In the genomic region with DNA sequence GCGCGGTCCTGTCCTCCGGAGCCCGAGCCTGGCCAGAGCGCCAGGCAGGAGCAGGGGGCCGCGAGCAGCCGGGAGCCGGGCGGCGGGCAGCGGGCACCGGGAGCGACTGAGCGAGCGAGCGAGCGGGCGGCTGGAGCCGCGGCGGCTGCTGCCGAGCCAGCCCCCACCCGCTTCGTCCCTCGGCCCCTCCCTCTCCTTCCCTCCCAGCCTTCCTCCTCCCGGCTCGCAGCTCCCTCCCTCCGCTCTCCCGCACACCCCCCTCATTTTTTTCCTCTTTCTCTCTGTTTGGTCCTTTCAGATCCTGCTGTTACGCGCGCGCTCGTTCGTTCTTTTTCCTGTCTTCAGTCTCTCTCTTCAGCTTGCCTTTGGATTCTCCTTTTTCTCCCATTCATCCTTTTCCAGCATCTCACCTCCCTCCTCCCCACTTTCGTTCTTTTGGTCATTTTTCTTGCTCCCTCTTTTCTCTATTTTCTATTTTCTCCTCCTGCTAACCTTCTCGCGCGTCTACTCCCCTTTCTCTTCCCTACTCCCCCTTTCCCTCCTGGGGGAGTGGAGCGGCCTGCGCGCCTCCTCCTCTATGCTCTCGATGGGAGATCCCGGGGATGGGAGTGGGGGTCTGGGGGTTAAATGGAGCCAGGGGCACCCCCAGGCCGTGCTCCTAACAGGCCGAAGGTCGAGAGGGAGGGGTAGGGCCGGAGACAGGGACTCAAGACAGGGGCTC, we compare ENCODE assay signal across 8 cellular contexts. TPM values are rescaled to one million over a fixed set of nuclear protein-coding genes. Genes with fewer than 3 reads are reported as not detected.
A peak's percentile ranks its signal among the peaks of the same experiment; 100 is the strongest.
DNase-seq lines count a peak whose midpoint lies in the region; ATAC-seq and TF ChIP-seq lines count a peak whose summit lies in the region.

A gene (minus strand): TSS at position 108 of the 721 bp plus-strand sequence. CDS start 125,347 bp downstream, outside the sequence.

- peak within 1 kb of the TSS; percentile 39 for H3K9ac ChIP-seq in H9 (ENCODE audit: extremely low read depth, insufficient read length, low read length)

- H3K4me3 ChIP-seq in SJCRH30 (peak within 1 kb of the TSS; percentile 63), epithelial cell of esophagus (ENCODE audit: low read length) (peak within 1 kb of the TSS; percentile 46), vagina (peak within 1 kb of the TSS; percentile 40 to 53)

- H3K4me1 Mint-ChIP-seq in H9, result peaks cover 33 to 43% of the 10 kb centered on the region in 2 experiments

- no peak within 1 kb of the TSS for H3K18ac ChIP-seq in H9 (ENCODE audit: insufficient read length, low read depth, low read length)

- no peaks in the 10 kb centered on the region for H3K36me3 Mint-ChIP-seq in H9 (ENCODE audit: insufficient read depth in 1 of 3, low read depth in 3 of 3)

- H3K4ac ChIP-seq in H9 (ENCODE audit: low read depth, low read length), result no peak within 1 kb of the TSS

- H3K27me3 ChIP-seq in H9 (ENCODE audit: insufficient read depth, low read length) (peaks cover 41% of the 10 kb centered on the region), SJCRH30 (no peaks in the 10 kb centered on the region), vagina (no peaks in the 10 kb centered on the region)

- no peak within 1 kb of the TSS for H4K8ac ChIP-seq in H9 (replicated peaks; ENCODE audit: insufficient read length, low read depth, low read length)

- peaks cover 90% of the 10 kb centered on the region for H3K27me3 Mint-ChIP-seq in H9 (ENCODE audit: low read depth)

- peaks cover 2% of the 10 kb centered on the region for H4K20me1 ChIP-seq in H9 (ENCODE audit: control insufficient read depth, insufficient read depth, insufficient read length)

- H3K4me3 Mint-ChIP-seq in H9, result peak within 1 kb of the TSS; percentile 75 to 95

- H3T11ph ChIP-seq in H9 (ENCODE audit: low read length), result no peak within 1 kb of the TSS

- H3K4me1 ChIP-seq in H9 (ENCODE audit: insufficient read depth, low read length), result no peaks in the 10 kb centered on the region
- H3K4me1 ChIP-seq in SJCRH30, result peaks cover 8% of the 10 kb centered on the region
- H3K4me1 ChIP-seq in vagina, result peaks cover 34% of the 10 kb centered on the region

- no peak for TF ChIP-seq POLR2A in vagina (IDR thresholded peaks at IDR 0.05)

- H4K5ac ChIP-seq in H9 (ENCODE audit: insufficient read length, low read depth, low read length), result no peak within 1 kb of the TSS

- H3K27ac ChIP-seq in H9 (ENCODE audit: insufficient read length, low read depth, low read length) (no peak within 1 kb of the TSS), SJCRH30 (no peak within 1 kb of the TSS; the same call in 1 of the 2 replicates), vagina (no peak within 1 kb of the TSS)

- H2BK20ac ChIP-seq in H9 (ENCODE audit: low read depth, low read length, poor library complexity, severe bottlenecking), result no peak within 1 kb of the TSS

- TF ChIP-seq CTCF in H9 (conservative IDR thresholded peaks at IDR 0.05) (no peak), epithelial cell of esophagus (IDR thresholded peaks at IDR 0.05; ENCODE audit: insufficient read depth, low read depth, low read length, missing control alignments) (no peak), vagina (IDR thresholded peaks at IDR 0.05) (no peak)

- no peak for ATAC-seq in activated CD4-positive, CD25-positive, alpha-beta regulatory T cell treated with anti-CD3 and anti-CD28 coated beads, Interleukin-2, amount 50 U/mL, for 24 hours

- no peak within 1 kb of the TSS for H3K14ac ChIP-seq in H9 (ENCODE audit: insufficient read depth, low read length)

- H3K9me3 ChIP-seq in H9 (ENCODE audit: control insufficient read depth, low read depth, low read length), result no peaks in the 10 kb centered on the region
- no peaks in the 10 kb centered on the region for H3K9me3 ChIP-seq in SJCRH30 (replicated peaks)
- no peaks in the 10 kb centered on the region for H3K9me3 ChIP-seq in vagina

- H2AK5ac ChIP-seq in H9 (ENCODE audit: insufficient read length, low read length), result no peak within 1 kb of the TSS

- H3K4me2 ChIP-seq in H9 (ENCODE audit: insufficient read depth, insufficient read length, low read length), result peak within 1 kb of the TSS; percentile 87

- H3K56ac ChIP-seq in H9 (ENCODE audit: insufficient read length, low read depth, low read length), result no peak within 1 kb of the TSS

- no peaks in the 10 kb centered on the region for H3K36me3 ChIP-seq in SJCRH30
- H3K36me3 ChIP-seq in vagina, result no peaks in the 10 kb centered on the region

- intact Hi-C loops in vagina (cut with DNase I), result no loop called here

- peak; percentile 57 for DNase-seq in AG08396 (ENCODE audit: low spot score)
- peak; percentile 78 for DNase-seq in H9
- DNase-seq in SJCRH30, result peak; percentile 83 to 84
- peak; percentile 33 for DNase-seq in epithelial cell of esophagus (ENCODE audit: low read depth)
- DNase-seq in mucosa of gallbladder (ENCODE audit: low spot score), result peak; percentile 11
- no peak for DNase-seq in vagina (ENCODE audit: extremely low spot score in 2 of 2)
- no peak for DNase-seq in H4 (ENCODE audit: low spot score)

- H4K91ac ChIP-seq in H9 (ENCODE audit: insufficient read length, low read depth, low read length), result no peak within 1 kb of the TSS

- peaks cover 19% of the 10 kb centered on the region for H3K23me2 ChIP-seq in H9 (ENCODE audit: insufficient read length, low read depth, low read length, poor library complexity, severe bottlenecking)

- H2BK5ac ChIP-seq in H9 (ENCODE audit: insufficient read length, low read length), result no peak within 1 kb of the TSS

- peak within 1 kb of the TSS; percentile 19 for H2AFZ ChIP-seq in H9 (ENCODE audit: low read length)

- H3K79me1 ChIP-seq in H9 (ENCODE audit: insufficient read depth, low read depth, low read length, poor library complexity, severe bottlenecking), result no peaks in the 10 kb centered on the region

- H3K79me2 ChIP-seq in H9 (ENCODE audit: insufficient read depth, low read length), result no peaks in the 10 kb centered on the region

- H2BK15ac ChIP-seq in H9 (ENCODE audit: low read depth, low read length), result no peak within 1 kb of the TSS

- no peak within 1 kb of the TSS for H3K23ac ChIP-seq in H9 (ENCODE audit: insufficient read length, low read depth, low read length)

- H2BK120ac ChIP-seq in H9 (ENCODE audit: low read depth, low read length, poor library complexity, severe bottlenecking), result no peak within 1 kb of the TSS

- H3K27ac Mint-ChIP-seq in H9, result peak within 1 kb of the TSS in 1 of 3 experiments; percentile 24; a peak in 1 of 7 replicates

- no CpG with 5 or more reads among the region's 49 CpGs for WGBS in H9 (ENCODE audit: extremely low coverage, insufficient read length, low lambda C conversion rate)

- no peak within 1 kb of the TSS for H2BK12ac ChIP-seq in H9 (ENCODE audit: insufficient read length, low read depth, low read length)

- H3K9me3 Mint-ChIP-seq in H9, result peaks cover 0 to 4% of the 10 kb centered on the region in 2 experiments; a peak in 1 of 5 replicates

RNA-seq across cellular contexts. Expression of the gene that starts here (rescaled TPM):
- 1.2 and 1.6 TPM in 2 replicates for total RNA-seq in H9 (2021)
- total RNA-seq in SJCRH30 (2014; rRNA removed; shearing (Covaris generic)), result 7.3 and 8.7 TPM in 2 replicates
- total RNA-seq in mucosa of gallbladder, result 0.35 TPM
- total RNA-seq in vagina, result 0.25 TPM
- total RNA-seq in H4 (2014; rRNA removed; shearing (Covaris generic)), result 0.02 TPM in 1 of 2 replicates, not detected in the other

Comparison
In these comparisons a context has a peak if more than half of its experiments do, and no peak if none do; other contexts are left out.
1. Peak in DNase-seq in mucosa of gallbladder; RNA of the gene not detected or under 1 TPM.
2. DNase-seq: peak in AG08396 (single experiment), H9 (single experiment), SJCRH30 (2 of 2) and epithelial cell of esophagus (single experiment); none in vagina (0 of 2) and H4 (single experiment).
3. Peak in every context shown above with its lines, with median percentiles within 50 percentile points of each other: H3K4me3 ChIP-seq.